ENCODE assay signal across 15 cellular contexts in genomic region chr13:105814219-105814901, GRCh38.
DNase-seq lines count a peak whose midpoint lies in the region; TF ChIP-seq lines count a peak whose summit lies in the region.
"Had no signal": no experiment of that assay in that cellular context is flagged by ENCODE, and none has a peak within 500 bp of the region (broad histone marks: within the 10 kb centered on the region; RNA-seq: fewer than 3 reads in every experiment).

No MANE protein-coding gene starts in this region.

- peaks cover 0 to 5% (median 0%) of the 10 kb centered on the region in 4 donors for H3K4me1 ChIP-seq in esophagus muscularis mucosa

- H3K9me3 ChIP-seq in esophagus muscularis mucosa: no peaks in the 10 kb centered on the region
- H3K9me3 ChIP-seq: esophagus squamous epithelium had no signal

- H3K36me3 ChIP-seq in kidney epithelial cell (ENCODE audit: control insufficient read depth, insufficient read depth, low read length) (no peaks in the 10 kb centered on the region), esophagus muscularis mucosa (no peaks in the 10 kb centered on the region)
- H3K36me3 ChIP-seq: esophagus squamous epithelium had no signal

- H3K27me3 ChIP-seq in kidney epithelial cell (ENCODE audit: control insufficient read depth, insufficient read depth, low read length): no peaks in the 10 kb centered on the region
- no peaks in the 10 kb centered on the region for H3K27me3 ChIP-seq in esophagus muscularis mucosa
- H3K27me3 ChIP-seq: dorsolateral prefrontal cortex, esophagus squamous epithelium had no signal

- CTCF ChIA-PET in RWPE1 (lab: Yijun Ruan, JAX): interaction anchor here (0.7 kb wide), 1 partner anchor 197 kb away, joined by 4 read pairs; no protein-coding TSS in a partner anchor

- TF ChIP-seq CTCF in RWPE1 (conservative IDR thresholded peaks at IDR 0.05; ENCODE audit: low read depth) (no peak), kidney epithelial cell (IDR thresholded peaks at IDR 0.05; ENCODE audit: insufficient read depth, low read length, poor library complexity, severe bottlenecking) (no peak), esophagus muscularis mucosa (IDR thresholded peaks at IDR 0.05) (no peak)

- H3K27ac ChIP-seq in RWPE1 (peak overlapping the region; percentile 69), esophagus muscularis mucosa (replicated peaks in 1 of 4) (no peak overlapping the region)
- H3K27ac ChIP-seq: dorsolateral prefrontal cortex had no signal

- H3K4me3 ChIP-seq in kidney epithelial cell (ENCODE audit: low read depth, low read length) (no peak overlapping the region), esophagus muscularis mucosa (no peak overlapping the region)
- H3K4me3 ChIP-seq: dorsolateral prefrontal cortex, esophagus squamous epithelium had no signal

- TF ChIP-seq EP300 in esophagus muscularis mucosa (IDR thresholded peaks at IDR 0.05): no peak

- intact Hi-C loops in esophagus muscularis mucosa (cut with DNase I): no loop called here

- TF ChIP-seq POLR2A in esophagus muscularis mucosa (IDR thresholded peaks at IDR 0.05; ENCODE audit: low read depth): no peak

- WGBS in esophagus muscularis mucosa: 79% methylated on average over 5 of the region's 5 CpGs

- DNase-seq in COR-L47 (lab: John Stamatoyannopoulos, UW) (peak; percentile 96), M059J (ENCODE audit: low read depth) (peak; percentile 80), RWPE1 (ENCODE audit: low spot score) (peak; percentile 70), kidney epithelial cell (ENCODE audit: low read depth) (peak; percentile 35), hippocampal formation (lab: John Stamatoyannopoulos, UW) (no peak), nucleus accumbens (lab: John Stamatoyannopoulos, UW) (no peak), esophagus muscularis mucosa (ENCODE audit: extremely low spot score) (no peak), pons (ENCODE audit: low spot score) (no peak)
- DNase-seq: activated CD4-positive, CD25-positive, alpha-beta regulatory T cell treated with anti-CD3 and anti-CD28 coated beads, Interleukin-2, amount 50 U/mL, for 72 hours; activated naive CD8-positive, alpha-beta T cell treated with anti-CD3 and anti-CD28 coated beads, Interleukin-2, amount 10 ng/mL, durations not matched to agents 7 days and 5 days; caudate nucleus; CD4-positive, CD25-positive, alpha-beta regulatory T cell; dorsolateral prefrontal cortex; esophagus squamous epithelium; stimulated activated CD4-positive, alpha-beta T cell treated with anti-CD3 and anti-CD28 coated beads, Interleukin-15, amount 100 ng/mL, for 24 hours had no signal

- POLR2A ChIA-PET in RWPE1 (lab: Yijun Ruan, JAX; ENCODE audit: low non-redundant PET): no interaction called here

Comparison
In these comparisons a context has a peak if more than half of its experiments do, and no peak if none do; other contexts are left out.
1. DNase-seq: peak in COR-L47 (single experiment), M059J (single experiment), RWPE1 (single experiment) and kidney epithelial cell (single experiment); none in hippocampal formation (0 of 2), nucleus accumbens (0 of 56), esophagus muscularis mucosa (single experiment) and pons (single experiment).